Comparison of ENCODE assay signal across 28 cellular contexts in genomic region chr3:108562565-108562964, GRCh38. TPM values are rescaled to one million over a fixed set of nuclear protein-coding genes. Genes with fewer than 3 reads are reported as not detected.
"Had no signal": no experiment of that assay in that cellular context is flagged by ENCODE, and none has a peak within 500 bp of the region (broad histone marks: within the 10 kb centered on the region; RNA-seq: fewer than 3 reads in every experiment).

No MANE protein-coding gene starts in this region.

- DNase-seq: stimulated activated CD4-positive, alpha-beta T cell treated with anti-CD3 and anti-CD28 coated beads, Interleukin-2, amount 100 ng/mL, for 48 hours; stimulated activated CD4-positive, alpha-beta T cell treated with anti-CD3 and anti-CD28 coated beads, Interleukin-4, amount 100 ng/mL, for 1 hour; stimulated activated CD4-positive, alpha-beta T cell treated with anti-CD3 and anti-CD28 coated beads, Interleukin-4, amount 100 ng/mL, for 24 hours; stimulated activated CD4-positive, alpha-beta T cell treated with anti-CD3 and anti-CD28 coated beads, Interleukin-4, amount 100 ng/mL, for 4 hours; stimulated activated CD8-positive, alpha-beta memory T cell treated with anti-CD3 and anti-CD28 coated beads, Interleukin-4, amount 100 ng/mL, for 48 hours; stimulated activated naive B cell treated with anti-CD40 and anti-IgM and Interleukin-4, amounts not matched to agents 10 μg/mL and 1 μg/mL and 100 μg/mL, for 72 hours; stimulated activated naive CD4-positive, alpha-beta T cell; stimulated activated naive CD4-positive, alpha-beta T cell treated with Interleukin-2 at 50 U/mL for 16 hours; stimulated activated naive CD8-positive, alpha-beta T cell treated with anti-CD3 and anti-CD28 coated beads, Interleukin-15, amount 100 ng/mL, for 72 hours; stimulated activated naive CD8-positive, alpha-beta T cell treated with anti-CD3 and anti-CD28 coated beads, Interleukin-15, Interleukin-2, amounts not matched to agents 100 U/mL and 50 U/mL, for 24 hours; stomach; substantia nigra; testis; thyroid gland; tibial artery; transverse colon; trophoblast cell; upper lobe of left lung; upper lobe of right lung; uterus had no signal

- FAIRE-seq: urothelium cell line had no signal

- H3K9me3 ChIP-seq: stomach, suprapubic skin, testis, thoracic aorta, thyroid gland, tibial artery, tibial nerve, transverse colon, upper lobe of left lung, upper lobe of right lung, uterus, vagina had no signal

- H3K27ac ChIP-seq: stomach, suprapubic skin, testis, thoracic aorta, thyroid gland, tibial artery, tibial nerve, transverse colon, upper lobe of left lung, upper lobe of right lung, uterus, vagina had no signal

- ATAC-seq: stimulated activated effector memory CD8-positive, alpha-beta T cell treated with anti-CD3 and anti-CD28 coated beads, Interleukin-12 subunit alpha, Interleukin-12 subunit beta, amount 100 ng/mL, for 72 hours; stimulated activated memory B cell treated with anti-CD40 and anti-IgM and Interleukin-4, amounts not matched to agents 10 μg/mL and 1 μg/mL and 100 μg/mL, for 72 hours; stimulated activated naive B cell treated with anti-CD40 and anti-IgM and Interleukin-4, amounts not matched to agents 10 μg/mL and 1 μg/mL and 100 μg/mL, for 72 hours; stimulated activated naive CD8-positive, alpha-beta T cell treated with anti-CD3 and anti-CD28 coated beads, Interleukin-15, amount 100 ng/mL, for 72 hours; stimulated activated naive CD8-positive, alpha-beta T cell treated with anti-CD3 and anti-CD28 coated beads, Interleukin-15, Interleukin-2, amounts not matched to agents 100 U/mL and 50 U/mL, for 24 hours; upper lobe of right lung had no signal

- H3K27me3 ChIP-seq: stomach, suprapubic skin, testis, thyroid gland, tibial artery, tibial nerve, transverse colon, upper lobe of left lung, upper lobe of right lung, uterus, vagina had no signal

- H3K4me3 ChIP-seq: stomach, suprapubic skin, testis, thoracic aorta, thyroid gland, tibial artery, tibial nerve, transverse colon, upper lobe of left lung, upper lobe of right lung, uterus, vagina had no signal

- H3K4me1 ChIP-seq: stomach, suprapubic skin, testis, thyroid gland, tibial nerve, upper lobe of left lung, upper lobe of right lung, uterus had no signal

- H3K36me3 ChIP-seq: suprapubic skin, thoracic aorta, thyroid gland, tibial artery, tibial nerve, transverse colon, upper lobe of left lung, upper lobe of right lung, uterus, vagina had no signal

RNA-seq across cellular contexts. Expression of gene MYH15, which starts 52.2 kb away (rescaled TPM):
- total RNA-seq: subcutaneous adipose tissue, vagina had no signal
